In the genomic region with DNA sequence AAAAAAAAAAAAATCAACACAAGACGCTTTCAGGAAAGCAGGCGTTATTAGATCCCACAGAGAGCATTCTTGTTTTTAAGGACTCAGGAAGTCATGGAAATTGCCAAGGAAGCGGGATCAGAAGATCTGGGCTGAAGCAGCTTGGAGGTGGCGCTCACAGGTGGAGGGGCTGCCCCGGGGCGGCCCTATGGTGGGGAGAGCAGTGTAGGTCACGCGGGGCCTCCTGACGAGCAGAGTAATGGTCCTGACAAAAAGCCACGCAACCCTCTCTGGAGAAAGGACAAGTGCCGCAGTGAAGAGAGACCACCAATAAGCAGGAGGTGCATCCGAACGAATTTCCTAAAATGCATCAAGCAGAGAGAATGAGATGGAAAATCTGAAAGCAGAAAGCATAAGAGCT, we compare ENCODE assay signal across 31 cellular contexts.
"Had no signal": no experiment of that assay in that cellular context is flagged by ENCODE, and none has a peak within 500 bp of the region (broad histone marks: within the 10 kb centered on the region; RNA-seq: fewer than 3 reads in every experiment).

No MANE protein-coding gene starts in this region.

- DNase-seq: activated CD4-positive, alpha-beta memory T cell treated with anti-CD3 and anti-CD28 coated beads for 36 hours; activated CD4-positive, alpha-beta T cell treated with anti-CD3 and anti-CD28 coated beads for 36 hours; activated CD4-positive, alpha-beta T cell treated with anti-CD3 and anti-CD28 coated beads, Interleukin-2, amount 10 ng/mL, durations not matched to agents 24 days and 14 days; activated CD4-positive, CD25-positive, alpha-beta regulatory T cell; activated CD4-positive, CD25-positive, alpha-beta regulatory T cell treated with anti-CD3 and anti-CD28 coated beads, Interleukin-2, amount 50 U/mL, for 72 hours; activated CD8-positive, alpha-beta memory T cell treated with anti-CD3 and anti-CD28 coated beads, Interleukin-2, amount 10 ng/mL, durations not matched to agents 7 days and 5 days; activated CD8-positive, alpha-beta memory T cell treated with anti-CD3 and anti-CD28 coated beads, Interleukin-2, amount 50 U/mL, for 4 hours; activated CD8-positive, alpha-beta T cell treated with anti-CD3 and anti-CD28 coated beads, Interleukin-2, amount 10 ng/mL, durations not matched to agents 7 days and 5 days; activated gamma-delta T cell treated with Interleukin-2 at 50 U/mL for 16 hours; activated naive CD4-positive, alpha-beta T cell treated with anti-CD3 and anti-CD28 coated beads for 36 hours; activated naive CD8-positive, alpha-beta T cell treated with anti-CD3 and anti-CD28 coated beads for 36 hours; activated naive CD8-positive, alpha-beta T cell treated with anti-CD3 and anti-CD28 coated beads, Interleukin-2, amount 50 U/mL, for 24 hours; activated T-cell treated with anti-CD3 and anti-CD28 coated beads, Interleukin-2, amount 50 U/mL, for 1 hour; activated T-cell treated with anti-CD3 and anti-CD28 coated beads, Interleukin-2, amount 50 U/mL, for 48 hours; amygdala; aorta; body of pancreas; caudate nucleus; cortex of kidney; dermis blood vessel endothelial cell; effector CD4-positive, alpha-beta T cell; effector memory CD8-positive, alpha-beta T cell; erythroblast; foreskin keratinocyte; gastrocnemius medialis; T-helper 2 cell had no signal

- H3K4me3 Mint-ChIP-seq: activated CD4-positive, alpha-beta memory T cell treated with anti-CD3 and anti-CD28 coated beads for 36 hours; activated CD4-positive, alpha-beta T cell treated with anti-CD3 and anti-CD28 coated beads for 36 hours; activated CD4-positive, alpha-beta T cell treated with anti-CD3 and anti-CD28 coated beads, Interleukin-2, amount 10 ng/mL, durations not matched to agents 24 days and 14 days; activated CD8-positive, alpha-beta memory T cell treated with anti-CD3 and anti-CD28 coated beads, Interleukin-2, amount 10 ng/mL, durations not matched to agents 7 days and 5 days; activated CD8-positive, alpha-beta T cell treated with anti-CD3 and anti-CD28 coated beads, Interleukin-2, amount 10 ng/mL, durations not matched to agents 7 days and 5 days; activated naive CD4-positive, alpha-beta T cell treated with anti-CD3 and anti-CD28 coated beads for 36 hours; activated naive CD4-positive, alpha-beta T cell treated with anti-CD3 and anti-CD28 coated beads, Interleukin-2, amount 50 U/mL, for 24 hours; activated naive CD8-positive, alpha-beta T cell treated with anti-CD3 and anti-CD28 coated beads for 36 hours; activated naive CD8-positive, alpha-beta T cell treated with anti-CD3 and anti-CD28 coated beads, Interleukin-2, amount 50 U/mL, for 24 hours; activated T-helper 1 cell treated with anti-CD3 and anti-CD28 coated beads, Interleukin-12 subunit alpha, Interleukin-12 subunit beta, Interleukin-2, Interleukin-4 antibody, amounts not matched to agents 30 ng/mL and 10 ng/mL and 1 ng/mL, durations not matched to agents 14 hours and 24 hours and 36 hours; effector memory CD8-positive, alpha-beta T cell had no signal

- H3K27me3 Mint-ChIP-seq: activated CD4-positive, alpha-beta memory T cell treated with anti-CD3 and anti-CD28 coated beads for 36 hours; activated CD4-positive, alpha-beta T cell treated with anti-CD3 and anti-CD28 coated beads, Interleukin-2, amount 10 ng/mL, durations not matched to agents 24 days and 14 days; activated CD8-positive, alpha-beta memory T cell treated with anti-CD3 and anti-CD28 coated beads, Interleukin-2, amount 10 ng/mL, durations not matched to agents 7 days and 5 days had no signal

- H3K27me3 ChIP-seq: adrenal gland, body of pancreas, foreskin keratinocyte had no signal

- H3K9me3 Mint-ChIP-seq: activated CD4-positive, alpha-beta T cell treated with anti-CD3 and anti-CD28 coated beads, Interleukin-2, amount 10 ng/mL, durations not matched to agents 24 days and 14 days; activated naive CD4-positive, alpha-beta T cell treated with anti-CD3 and anti-CD28 coated beads for 36 hours; activated T-helper 1 cell treated with anti-CD3 and anti-CD28 coated beads, Interleukin-12 subunit alpha, Interleukin-12 subunit beta, Interleukin-2, Interleukin-4 antibody, amounts not matched to agents 30 ng/mL and 10 ng/mL and 1 ng/mL, durations not matched to agents 14 hours and 24 hours and 36 hours; activated T-helper 2 cell treated with anti-CD3 and anti-CD28 coated beads, Interferon-gamma antibody, Interleukin-2, Interleukin-4, amounts not matched to agents 10 μg/mL and 5 μg/mL and 100 μg/mL, durations not matched to agents 14 hours and 24 hours and 36 hours; effector memory CD8-positive, alpha-beta T cell had no signal

- H3K4me1 ChIP-seq: adrenal gland, body of pancreas, esophagus muscularis mucosa, foreskin keratinocyte, gastrocnemius medialis had no signal

- H3K36me3 ChIP-seq: adrenal gland, esophagus muscularis mucosa, gastrocnemius medialis had no signal

- H3K4me1 Mint-ChIP-seq: activated CD4-positive, alpha-beta T cell treated with anti-CD3 and anti-CD28 coated beads for 36 hours; activated CD4-positive, alpha-beta T cell treated with anti-CD3 and anti-CD28 coated beads, Interleukin-2, amount 10 ng/mL, durations not matched to agents 24 days and 14 days; activated CD8-positive, alpha-beta memory T cell treated with anti-CD3 and anti-CD28 coated beads, Interleukin-2, amount 10 ng/mL, durations not matched to agents 7 days and 5 days; activated naive CD4-positive, alpha-beta T cell treated with anti-CD3 and anti-CD28 coated beads, Interleukin-2, amount 50 U/mL, for 24 hours; activated naive CD8-positive, alpha-beta T cell treated with anti-CD3 and anti-CD28 coated beads for 36 hours; activated naive CD8-positive, alpha-beta T cell treated with anti-CD3 and anti-CD28 coated beads, Interleukin-2, amount 50 U/mL, for 24 hours had no signal

- H3K9me3 ChIP-seq: adrenal gland, gastrocnemius medialis had no signal

- ATAC-seq: activated CD4-positive, alpha-beta T cell treated with anti-CD3 and anti-CD28 coated beads for 36 hours; activated CD8-positive, alpha-beta memory T cell treated with anti-CD3 and anti-CD28 coated beads, Interleukin-2, amount 10 ng/mL, durations not matched to agents 7 days and 5 days; activated CD8-positive, alpha-beta T cell treated with anti-CD3 and anti-CD28 coated beads, Interleukin-2, amount 10 ng/mL, durations not matched to agents 7 days and 5 days; activated naive CD8-positive, alpha-beta T cell treated with anti-CD3 and anti-CD28 coated beads, Interleukin-2, amount 50 U/mL, for 24 hours; body of pancreas; effector memory CD8-positive, alpha-beta T cell; foreskin keratinocyte; gastrocnemius medialis had no signal

- H3K27ac Mint-ChIP-seq: activated CD4-positive, alpha-beta memory T cell treated with anti-CD3 and anti-CD28 coated beads for 36 hours; activated CD4-positive, alpha-beta T cell treated with anti-CD3 and anti-CD28 coated beads for 36 hours; activated CD4-positive, alpha-beta T cell treated with anti-CD3 and anti-CD28 coated beads, Interleukin-2, amount 10 ng/mL, durations not matched to agents 24 days and 14 days; activated CD8-positive, alpha-beta memory T cell treated with anti-CD3 and anti-CD28 coated beads, Interleukin-2, amount 10 ng/mL, durations not matched to agents 7 days and 5 days; activated CD8-positive, alpha-beta T cell treated with anti-CD3 and anti-CD28 coated beads, Interleukin-2, amount 10 ng/mL, durations not matched to agents 7 days and 5 days; activated naive CD4-positive, alpha-beta T cell treated with anti-CD3 and anti-CD28 coated beads for 36 hours; activated naive CD4-positive, alpha-beta T cell treated with anti-CD3 and anti-CD28 coated beads, Interleukin-2, amount 50 U/mL, for 24 hours; activated naive CD8-positive, alpha-beta T cell treated with anti-CD3 and anti-CD28 coated beads for 36 hours; activated naive CD8-positive, alpha-beta T cell treated with anti-CD3 and anti-CD28 coated beads, Interleukin-2, amount 50 U/mL, for 24 hours; activated T-helper 1 cell treated with anti-CD3 and anti-CD28 coated beads, Interleukin-12 subunit alpha, Interleukin-12 subunit beta, Interleukin-2, Interleukin-4 antibody, amounts not matched to agents 30 ng/mL and 10 ng/mL and 1 ng/mL, durations not matched to agents 14 hours and 24 hours and 36 hours; activated T-helper 2 cell treated with anti-CD3 and anti-CD28 coated beads, Interferon-gamma antibody, Interleukin-2, Interleukin-4, amounts not matched to agents 10 μg/mL and 5 μg/mL and 100 μg/mL, durations not matched to agents 14 hours and 24 hours and 36 hours; effector memory CD8-positive, alpha-beta T cell had no signal

- H3K4me3 ChIP-seq: adrenal gland, body of pancreas, esophagus muscularis mucosa, gastrocnemius medialis had no signal

- H3K27ac ChIP-seq: adrenal gland, body of pancreas, esophagus muscularis mucosa, foreskin keratinocyte, gastrocnemius medialis had no signal

- H3K36me3 Mint-ChIP-seq: activated CD4-positive, alpha-beta memory T cell treated with anti-CD3 and anti-CD28 coated beads for 36 hours; activated CD8-positive, alpha-beta memory T cell treated with anti-CD3 and anti-CD28 coated beads, Interleukin-2, amount 10 ng/mL, durations not matched to agents 7 days and 5 days; activated naive CD4-positive, alpha-beta T cell treated with anti-CD3 and anti-CD28 coated beads, Interleukin-2, amount 50 U/mL, for 24 hours; activated naive CD8-positive, alpha-beta T cell treated with anti-CD3 and anti-CD28 coated beads for 36 hours had no signal
